Comparison of ENCODE assay signal across 14 cellular contexts in the genomic region with DNA sequence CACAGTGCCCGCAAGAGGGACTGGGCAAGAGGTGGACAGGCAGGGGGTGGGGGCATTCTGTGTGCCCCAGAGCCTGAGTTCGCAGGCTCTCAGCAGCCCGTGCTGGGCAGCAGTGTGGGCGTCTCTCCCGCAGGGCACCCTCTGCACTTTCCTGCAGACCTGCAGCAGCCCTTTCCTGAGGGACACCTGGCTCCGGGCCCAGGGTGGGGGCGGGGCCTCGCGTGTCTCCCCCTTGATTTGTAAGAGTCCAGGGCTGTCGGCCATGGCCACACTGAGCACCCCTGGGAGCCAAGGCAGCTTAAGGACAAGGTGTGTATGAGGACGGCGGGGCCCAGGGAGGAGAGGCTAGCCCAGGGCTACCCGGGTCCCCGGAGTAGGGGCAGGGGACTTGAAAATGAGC. TPM values are rescaled to one million over a fixed set of nuclear protein-coding genes. Genes with fewer than 3 reads are reported as not detected.
DNase-seq lines count a peak whose midpoint lies in the region; ATAC-seq and TF ChIP-seq lines count a peak whose summit lies in the region.
"Had no signal": no experiment of that assay in that cellular context is flagged by ENCODE, and none has a peak within 500 bp of the region (broad histone marks: within the 10 kb centered on the region; RNA-seq: fewer than 3 reads in every experiment).

No MANE protein-coding gene starts in this region.

- no peak for TF ChIP-seq POLR2A in gastroesophageal sphincter (IDR thresholded peaks at IDR 0.05)
- TF ChIP-seq POLR2A in sigmoid colon (IDR thresholded peaks at IDR 0.05) = no peak

- H3K4me3 Mint-ChIP-seq in CD14-positive monocyte = peak overlapping the region in 1 of 2 donors; percentile 31
- H3K4me3 Mint-ChIP-seq: CD4-positive, CD25-positive, alpha-beta regulatory T cell; naive thymus-derived CD8-positive, alpha-beta T cell had no signal

- ATAC-seq in Panc1 (peak; percentile 0; the same call in 1 of the 2 replicates), gastroesophageal sphincter (no peak), GM18498 (IDR thresholded peaks at IDR 0.05; ENCODE audit: unreplicated experiment) (no peak)
- ATAC-seq: naive thymus-derived CD8-positive, alpha-beta T cell had no signal

- in situ Hi-C loops in Panc1 (cut with HindIII; ENCODE audit: low pct_unique_long_range_greater_than_20kb, low sequenced_read_pairs) = no loop called here

- H3K9me3 ChIP-seq in Panc1 (ENCODE audit: control insufficient read depth, insufficient read depth, low read depth, low read length) = no peaks in the 10 kb centered on the region
- no peaks in the 10 kb centered on the region for H3K9me3 ChIP-seq in gastroesophageal sphincter
- no peaks in the 10 kb centered on the region for H3K9me3 ChIP-seq in sigmoid colon

- BruUV-seq in Panc1 (replicated peaks; lab: Mats Ljungman, UMichigan) = no TSS peak

- no peak for DNase-seq in CD14-positive monocyte (ENCODE audit: low spot score)
- DNase-seq in Panc1 (ENCODE audit: low read depth, low spot score) = no peak
- DNase-seq in sigmoid colon = no peak
- no peak for DNase-seq in SIG-M5 treated with dmso at 0.1 percent for 504 hours (lab: John Stamatoyannopoulos, UW; ENCODE audit: unreplicated experiment)
- no peak for DNase-seq in HEK293T (ENCODE audit: extremely low spot score)
- DNase-seq in 8988T = no peak
- DNase-seq: activated CD4-positive, alpha-beta T cell treated with anti-CD3 and anti-CD28 coated beads for 4 hours; CD4-positive, CD25-positive, alpha-beta regulatory T cell; naive thymus-derived CD8-positive, alpha-beta T cell; NCI-H1048 had no signal

- H3K4me1 ChIP-seq in Panc1 (ENCODE audit: control insufficient read depth, insufficient read depth, low read length) (peaks cover 48% of the 10 kb centered on the region), gastroesophageal sphincter (peaks cover 0 to 51% (median 25%) of the 10 kb centered on the region in 3 donors), sigmoid colon (peaks cover 0 to 42% (median 34%) of the 10 kb centered on the region in 4 donors)

- WGBS in gastroesophageal sphincter (ENCODE audit: low coverage in 1 of 2), 2 donors = no CpG with 5 or more reads among the region's 14 CpGs
- WGBS in sigmoid colon, 2 donors = 38 to 60% methylated on average over 14 of the region's 14 CpGs

- H3K27me3 ChIP-seq in Panc1 (ENCODE audit: control insufficient read depth, insufficient read depth, low read length) (no peaks in the 10 kb centered on the region), gastroesophageal sphincter (no peaks in the 10 kb centered on the region), sigmoid colon (peaks cover 0 to 3% (median 0%) of the 10 kb centered on the region in 3 donors)

- no peaks in the 10 kb centered on the region for H3K36me3 Mint-ChIP-seq in CD14-positive monocyte
- H3K36me3 Mint-ChIP-seq: CD4-positive, CD25-positive, alpha-beta regulatory T cell; naive thymus-derived CD8-positive, alpha-beta T cell had no signal

- H3K9me3 Mint-ChIP-seq in CD14-positive monocyte = peaks cover 0 to 5% (median 0%) of the 10 kb centered on the region in 7 donors
- H3K9me3 Mint-ChIP-seq: activated T-helper 2 cell treated with anti-CD3 and anti-CD28 coated beads, Interferon-gamma antibody, Interleukin-2, Interleukin-4, amounts not matched to agents 10 μg/mL and 5 μg/mL and 100 μg/mL, durations not matched to agents 14 hours and 24 hours and 36 hours; naive thymus-derived CD8-positive, alpha-beta T cell had no signal

- peak overlapping the region in 5 of 7 donors; percentile 49 to 99 (median 63) for H3K27ac Mint-ChIP-seq in CD14-positive monocyte
- H3K27ac Mint-ChIP-seq: activated T-helper 2 cell treated with anti-CD3 and anti-CD28 coated beads, Interferon-gamma antibody, Interleukin-2, Interleukin-4, amounts not matched to agents 10 μg/mL and 5 μg/mL and 100 μg/mL, durations not matched to agents 14 hours and 24 hours and 36 hours; CD4-positive, CD25-positive, alpha-beta regulatory T cell; naive thymus-derived CD8-positive, alpha-beta T cell had no signal

- peak overlapping the region; percentile 97 for H3K27ac ChIP-seq in Panc1 (ENCODE audit: low read length)
- peak overlapping the region in 3 of 4 donors; percentile 77 to 80 (median 78) for H3K27ac ChIP-seq in gastroesophageal sphincter
- peak overlapping the region; percentile 78 to 89 (median 82) for H3K27ac ChIP-seq in sigmoid colon

- H3K4me1 Mint-ChIP-seq in CD14-positive monocyte = peaks cover 74% of the 10 kb centered on the region
- H3K4me1 Mint-ChIP-seq: CD4-positive, CD25-positive, alpha-beta regulatory T cell had no signal

- H3K4me3 ChIP-seq in Panc1 (ENCODE audit: low read depth in 2 of 2, low read length in 2 of 2) (no peak overlapping the region), gastroesophageal sphincter (no peak overlapping the region), sigmoid colon (no peak overlapping the region)
- H3K4me3 ChIP-seq: SK-N-MC had no signal

- TF ChIP-seq CTCF in CD14-positive monocyte (IDR thresholded peaks at IDR 0.05) (no peak), Panc1 (IDR thresholded peaks at IDR 0.05) (no peak), gastroesophageal sphincter (IDR thresholded peaks at IDR 0.05) (no peak), sigmoid colon (IDR thresholded peaks at IDR 0.05) (no peak)

- intact Hi-C loops in CD14-positive monocyte (cut with micrococcal nuclease) (loop anchor here in 1 of 2 donors (5.0 kb wide), 1 partner anchor 69 kb away; a partner anchor contains a TSS), Panc1 (cut with micrococcal nuclease; ENCODE audit: unreplicated experiment) (no loop called here), sigmoid colon (cut with DNase I) (no loop called here)

- H3K36me3 ChIP-seq in Panc1 (ENCODE audit: control insufficient read depth, insufficient read depth, low read length) = no peaks in the 10 kb centered on the region
- no peaks in the 10 kb centered on the region for H3K36me3 ChIP-seq in gastroesophageal sphincter
- H3K36me3 ChIP-seq in sigmoid colon = no peaks in the 10 kb centered on the region

- POLR2A ChIA-PET in Panc1 (lab: Charles Lee) = no interaction called here
- POLR2A ChIA-PET in HEK293T (lab: Yijun Ruan, JAX) = interaction anchor here (1.4 kb wide), 1 partner anchor 22 kb away, joined by 3 read pairs; no protein-coding TSS in a partner anchor

- TF ChIP-seq EP300 in gastroesophageal sphincter (IDR thresholded peaks at IDR 0.05) (no peak), sigmoid colon (IDR thresholded peaks at IDR 0.05) (no peak)

- CTCF ChIA-PET in Panc1 (lab: Charles Lee) = no interaction called here
- CTCF ChIA-PET in HEK293T (lab: Yijun Ruan, JAX) = no interaction called here

- peaks cover 4 to 11% (median 10%) of the 10 kb centered on the region in 3 donors for H3K27me3 Mint-ChIP-seq in CD14-positive monocyte (ENCODE audit: low read depth in 3 of 3)

TF ChIP-seq in HEK293T, 16 proteins besides CTCF, POLR2A, EP300 and RAD21:
- no peak for TF ChIP-seq TARDBP (IDR thresholded peaks at IDR 0.05)
TF ChIP-seq in HEK293T: peak in this region for 0.

RNA-seq across cellular contexts. Expression of a gene that starts 33.4 kb away (rescaled TPM):
- 10 to 100 TPM; 50.8 to 68.4 TPM for polyA plus RNA-seq in CD14-positive monocyte
- 188 TPM for total RNA-seq in Panc1 (2021; ENCODE audit: unreplicated experiment)
- polyA plus RNA-seq in Panc1 (2012; ENCODE audit: insufficient read length) = 144 TPM
- 10 to 100 TPM; 70.5 to 99.6 (median 81.8) TPM for total RNA-seq in gastroesophageal sphincter
- 10 to 100 TPM; 32.1 to 54.8 (median 42.3) TPM for total RNA-seq in sigmoid colon
- 10 to 100 TPM in 2 of 3 donors, 1 to 10 TPM in 1; 7.8 to 88.7 (median 14.1) TPM for polyA plus RNA-seq in sigmoid colon
